ENCODE assay signal across 8 cellular contexts in genomic region chr13:21675095-21676007, GRCh38. TPM values are rescaled to one million over a fixed set of nuclear protein-coding genes. Genes with fewer than 3 reads are reported as not detected.
DNase-seq lines count a peak whose midpoint lies in the region; ATAC-seq and TF ChIP-seq lines count a peak whose summit lies in the region.

No MANE protein-coding gene starts in this region.

- peaks cover 65 to 90% (median 71%) of the 10 kb centered on the region in 3 donors for H3K27me3 Mint-ChIP-seq in CD14-positive monocyte (ENCODE audit: low read depth in 3 of 3)

- peak overlapping the region; percentile 20 to 75 for H3K4me3 Mint-ChIP-seq in CD14-positive monocyte

- ATAC-seq in HG03196 (IDR thresholded peaks at IDR 0.05; ENCODE audit: unreplicated experiment) (no peak), HG02840 (IDR thresholded peaks at IDR 0.05; ENCODE audit: low FRiP score, unreplicated experiment) (no peak)

- H3K4me3 ChIP-seq in foreskin fibroblast (ENCODE audit: low read depth in 1 of 2, low read length in 2 of 2), result peak overlapping the region; percentile 13 to 19

- peaks cover 5 to 7% of the 10 kb centered on the region in 2 donors for H3K36me3 Mint-ChIP-seq in CD14-positive monocyte

- H3K9me3 Mint-ChIP-seq in CD14-positive monocyte, result peaks cover 0 to 22% (median 15%) of the 10 kb centered on the region in 7 donors

- intact Hi-C loops in CD14-positive monocyte (cut with micrococcal nuclease), result no loop called here

- DNase-seq in CD14-positive monocyte (ENCODE audit: low spot score) (no peak), LoVo (ENCODE audit: low spot score) (peak; percentile 45), activated T-cell treated with anti-CD3 and anti-CD28 coated beads for 1 hour (ENCODE audit: low read depth) (peak; percentile 19), foreskin fibroblast (peak in 1 of 2 donors; percentile 6), occipital lobe (lab: John Stamatoyannopoulos, UW) (peak; percentile 56), UCSD-AML1 (lab: John Stamatoyannopoulos, UW; ENCODE audit: unreplicated experiment) (no peak)

- TF ChIP-seq CTCF in CD14-positive monocyte (IDR thresholded peaks at IDR 0.05) (no peak), foreskin fibroblast (IDR thresholded peaks at IDR 0.05; ENCODE audit: low read depth, low read length) (no peak)

- H3K27ac Mint-ChIP-seq in CD14-positive monocyte, result no peak overlapping the region

- peaks cover 33% of the 10 kb centered on the region for H3K4me1 Mint-ChIP-seq in CD14-positive monocyte

RNA-seq across cellular contexts. Expression of gene FGF9, which starts 4.5 kb away (rescaled TPM):
- under 1 TPM; 0.03 to 0.16 TPM for polyA plus RNA-seq in CD14-positive monocyte
- total RNA-seq in occipital lobe, result 16.1 TPM

Comparison
In these comparisons a context has a peak if more than half of its experiments do, and no peak if none do; other contexts are left out.
1. DNase-seq: peak in LoVo (single experiment), activated T-cell treated with anti-CD3 and anti-CD28 coated beads for 1 hour (single experiment) and occipital lobe (single experiment); none in CD14-positive monocyte (single experiment) and UCSD-AML1 (single experiment).